In the genomic region with DNA sequence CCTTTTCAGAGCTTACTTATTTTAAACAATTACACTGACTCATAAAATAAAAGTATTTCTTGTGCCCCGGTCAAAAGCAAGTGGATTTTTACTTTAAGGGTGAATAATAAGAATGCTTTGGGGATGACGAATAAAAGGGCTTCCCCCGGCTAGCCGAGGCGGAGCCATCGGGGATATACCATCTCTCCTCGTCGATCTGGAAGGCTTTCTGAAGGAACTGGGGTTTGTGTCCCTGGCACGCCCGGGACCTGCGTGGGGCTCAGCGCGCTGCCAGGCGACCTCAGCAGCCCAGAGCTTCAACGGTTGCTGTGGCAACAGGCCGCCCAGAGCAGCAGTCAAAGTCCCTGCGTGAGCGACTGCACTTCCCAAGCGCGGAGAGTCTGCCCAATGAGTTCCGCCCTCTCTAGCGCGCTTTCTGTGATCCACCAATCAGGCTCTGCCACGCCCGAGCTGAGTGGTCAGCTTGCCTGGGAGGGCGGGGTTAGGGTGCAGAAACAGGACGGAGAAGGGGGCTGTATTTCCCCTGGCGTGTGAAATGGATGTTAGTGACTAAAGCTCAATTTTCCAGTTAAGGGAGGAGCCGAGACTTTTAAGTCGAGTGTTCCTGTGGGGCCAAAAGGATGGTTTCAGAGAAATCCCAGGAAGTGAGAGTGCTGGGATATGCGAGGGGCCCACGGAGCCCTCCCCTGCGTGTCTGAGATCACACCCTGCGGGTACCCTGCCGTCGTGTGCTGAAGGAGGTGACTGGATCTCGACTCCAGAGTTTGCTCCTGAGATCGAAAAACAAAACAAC, we compare ENCODE assay signal across 1 cellular context.
TF ChIP-seq lines count a peak whose summit lies in the region.

No MANE protein-coding gene starts in this region.

TF ChIP-seq in GM12878, 131 proteins besides CTCF, POLR2A, EP300 and RAD21 (continued from another document and continues in another):
- TF ChIP-seq, protein P1, sequence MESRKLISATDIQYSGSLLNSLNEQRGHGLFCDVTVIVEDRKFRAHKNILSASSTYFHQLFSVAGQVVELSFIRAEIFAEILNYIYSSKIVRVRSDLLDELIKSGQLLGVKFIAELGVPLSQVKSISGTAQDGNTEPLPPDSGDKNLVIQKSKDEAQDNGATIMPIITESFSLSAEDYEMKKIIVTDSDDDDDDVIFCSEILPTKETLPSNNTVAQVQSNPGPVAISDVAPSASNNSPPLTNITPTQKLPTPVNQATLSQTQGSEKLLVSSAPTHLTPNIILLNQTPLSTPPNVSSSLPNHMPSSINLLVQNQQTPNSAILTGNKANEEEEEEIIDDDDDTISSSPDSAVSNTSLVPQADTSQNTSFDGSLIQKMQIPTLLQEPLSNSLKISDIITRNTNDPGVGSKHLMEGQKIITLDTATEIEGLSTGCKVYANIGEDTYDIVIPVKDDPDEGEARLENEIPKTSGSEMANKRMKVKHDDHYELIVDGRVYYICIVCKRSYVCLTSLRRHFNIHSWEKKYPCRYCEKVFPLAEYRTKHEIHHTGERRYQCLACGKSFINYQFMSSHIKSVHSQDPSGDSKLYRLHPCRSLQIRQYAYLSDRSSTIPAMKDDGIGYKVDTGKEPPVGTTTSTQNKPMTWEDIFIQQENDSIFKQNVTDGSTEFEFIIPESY (IDR thresholded peaks at IDR 0.05) = no peak
- TF ChIP-seq, protein P2, sequence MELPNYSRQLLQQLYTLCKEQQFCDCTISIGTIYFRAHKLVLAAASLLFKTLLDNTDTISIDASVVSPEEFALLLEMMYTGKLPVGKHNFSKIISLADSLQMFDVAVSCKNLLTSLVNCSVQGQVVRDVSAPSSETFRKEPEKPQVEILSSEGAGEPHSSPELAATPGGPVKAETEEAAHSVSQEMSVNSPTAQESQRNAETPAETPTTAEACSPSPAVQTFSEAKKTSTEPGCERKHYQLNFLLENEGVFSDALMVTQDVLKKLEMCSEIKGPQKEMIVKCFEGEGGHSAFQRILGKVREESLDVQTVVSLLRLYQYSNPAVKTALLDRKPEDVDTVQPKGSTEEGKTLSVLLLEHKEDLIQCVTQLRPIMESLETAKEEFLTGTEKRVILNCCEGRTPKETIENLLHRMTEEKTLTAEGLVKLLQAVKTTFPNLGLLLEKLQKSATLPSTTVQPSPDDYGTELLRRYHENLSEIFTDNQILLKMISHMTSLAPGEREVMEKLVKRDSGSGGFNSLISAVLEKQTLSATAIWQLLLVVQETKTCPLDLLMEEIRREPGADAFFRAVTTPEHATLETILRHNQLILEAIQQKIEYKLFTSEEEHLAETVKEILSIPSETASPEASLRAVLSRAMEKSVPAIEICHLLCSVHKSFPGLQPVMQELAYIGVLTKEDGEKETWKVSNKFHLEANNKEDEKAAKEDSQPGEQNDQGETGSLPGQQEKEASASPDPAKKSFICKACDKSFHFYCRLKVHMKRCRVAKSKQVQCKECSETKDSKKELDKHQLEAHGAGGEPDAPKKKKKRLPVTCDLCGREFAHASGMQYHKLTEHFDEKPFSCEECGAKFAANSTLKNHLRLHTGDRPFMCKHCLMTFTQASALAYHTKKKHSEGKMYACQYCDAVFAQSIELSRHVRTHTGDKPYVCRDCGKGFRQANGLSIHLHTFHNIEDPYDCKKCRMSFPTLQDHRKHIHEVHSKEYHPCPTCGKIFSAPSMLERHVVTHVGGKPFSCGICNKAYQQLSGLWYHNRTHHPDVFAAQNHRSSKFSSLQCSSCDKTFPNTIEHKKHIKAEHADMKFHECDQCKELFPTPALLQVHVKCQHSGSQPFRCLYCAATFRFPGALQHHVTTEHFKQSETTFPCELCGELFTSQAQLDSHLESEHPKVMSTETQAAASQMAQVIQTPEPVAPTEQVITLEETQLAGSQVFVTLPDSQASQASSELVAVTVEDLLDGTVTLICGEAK (IDR thresholded peaks at IDR 0.05; ENCODE audit: borderline replicate concordance) = no peak; the same call in 1 of the 2 replicates
- TF ChIP-seq, protein P3, sequence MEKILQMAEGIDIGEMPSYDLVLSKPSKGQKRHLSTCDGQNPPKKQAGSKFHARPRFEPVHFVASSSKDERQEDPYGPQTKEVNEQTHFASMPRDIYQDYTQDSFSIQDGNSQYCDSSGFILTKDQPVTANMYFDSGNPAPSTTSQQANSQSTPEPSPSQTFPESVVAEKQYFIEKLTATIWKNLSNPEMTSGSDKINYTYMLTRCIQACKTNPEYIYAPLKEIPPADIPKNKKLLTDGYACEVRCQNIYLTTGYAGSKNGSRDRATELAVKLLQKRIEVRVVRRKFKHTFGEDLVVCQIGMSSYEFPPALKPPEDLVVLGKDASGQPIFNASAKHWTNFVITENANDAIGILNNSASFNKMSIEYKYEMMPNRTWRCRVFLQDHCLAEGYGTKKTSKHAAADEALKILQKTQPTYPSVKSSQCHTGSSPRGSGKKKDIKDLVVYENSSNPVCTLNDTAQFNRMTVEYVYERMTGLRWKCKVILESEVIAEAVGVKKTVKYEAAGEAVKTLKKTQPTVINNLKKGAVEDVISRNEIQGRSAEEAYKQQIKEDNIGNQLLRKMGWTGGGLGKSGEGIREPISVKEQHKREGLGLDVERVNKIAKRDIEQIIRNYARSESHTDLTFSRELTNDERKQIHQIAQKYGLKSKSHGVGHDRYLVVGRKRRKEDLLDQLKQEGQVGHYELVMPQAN (conservative IDR thresholded peaks at IDR 0.05) = peak; percentile 75
- TF ChIP-seq ESRRA (IDR thresholded peaks at IDR 0.05; ENCODE audit: low read length) (no peak), KLF5 (IDR thresholded peaks at IDR 0.05; ENCODE audit: partially characterized antibody) (peak; percentile 25), ZNF207 (IDR thresholded peaks at IDR 0.05; ENCODE audit: borderline replicate concordance) (no peak), MYC (IDR thresholded peaks at IDR 0.05; ENCODE audit: insufficient read depth, insufficient read length, insufficient replicate concordance, low read length, severe bottlenecking) (no peak), SMARCA5 (IDR thresholded peaks at IDR 0.05) (no peak), IKZF2 (IDR thresholded peaks at IDR 0.05) (peak; percentile 39 to 61), ZSCAN29 (IDR thresholded peaks at IDR 0.05) (no peak), SREBF2 (IDR thresholded peaks at IDR 0.05; ENCODE audit: low read length) (0 out of 2 replicates have a peak, but pooled peaks have one; percentile 23), KDM1A (IDR thresholded peaks at IDR 0.05; ENCODE audit: borderline replicate concordance) (no peak), RELA (IDR thresholded peaks at IDR 0.05; ENCODE audit: borderline replicate concordance, partially characterized antibody) (peak; percentile 27), NR2C2 (IDR thresholded peaks at IDR 0.05; ENCODE audit: borderline replicate concordance, control insufficient read depth, insufficient read length, low read depth) (no peak), MEF2B (IDR thresholded peaks at IDR 0.05; ENCODE audit: partially characterized antibody, poor library complexity, severe bottlenecking) (no peak), IRF4 (IDR thresholded peaks at IDR 0.05; ENCODE audit: low read depth, low read length) (0 out of 2 replicates have a peak, but pooled peaks have one; percentile 33), CREB1 (IDR thresholded peaks at IDR 0.05; ENCODE audit: low read depth) (peak; percentile 62; the same call in 1 of the 2 replicates), SIX5 (IDR thresholded peaks at IDR 0.05; ENCODE audit: low read depth, low read length, severe bottlenecking) (no peak), LARP7 (IDR thresholded peaks at IDR 0.05) (0 out of 2 replicates have a peak, but pooled peaks have one; percentile 28), PAX8 (IDR thresholded peaks at IDR 0.05) (no peak), NFIC (IDR thresholded peaks at IDR 0.05; ENCODE audit: low read depth, low read length) (no peak), RB1 (IDR thresholded peaks at IDR 0.05; ENCODE audit: borderline replicate concordance) (peak; percentile 91; the same call in 1 of the 2 replicates), BACH1 (IDR thresholded peaks at IDR 0.05; ENCODE audit: borderline replicate concordance) (peak; percentile 45; the same call in 1 of the 2 replicates), FOXK2 (IDR thresholded peaks at IDR 0.05) (no peak)
- TF ChIP-seq, protein P4, sequence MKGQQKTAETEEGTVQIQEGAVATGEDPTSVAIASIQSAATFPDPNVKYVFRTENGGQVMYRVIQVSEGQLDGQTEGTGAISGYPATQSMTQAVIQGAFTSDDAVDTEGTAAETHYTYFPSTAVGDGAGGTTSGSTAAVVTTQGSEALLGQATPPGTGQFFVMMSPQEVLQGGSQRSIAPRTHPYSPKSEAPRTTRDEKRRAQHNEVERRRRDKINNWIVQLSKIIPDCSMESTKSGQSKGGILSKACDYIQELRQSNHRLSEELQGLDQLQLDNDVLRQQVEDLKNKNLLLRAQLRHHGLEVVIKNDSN (IDR thresholded peaks at IDR 0.05; ENCODE audit: borderline replicate concordance, extremely low read length, insufficient read depth, low read depth, low read length) = no peak
- TF ChIP-seq, protein P5, sequence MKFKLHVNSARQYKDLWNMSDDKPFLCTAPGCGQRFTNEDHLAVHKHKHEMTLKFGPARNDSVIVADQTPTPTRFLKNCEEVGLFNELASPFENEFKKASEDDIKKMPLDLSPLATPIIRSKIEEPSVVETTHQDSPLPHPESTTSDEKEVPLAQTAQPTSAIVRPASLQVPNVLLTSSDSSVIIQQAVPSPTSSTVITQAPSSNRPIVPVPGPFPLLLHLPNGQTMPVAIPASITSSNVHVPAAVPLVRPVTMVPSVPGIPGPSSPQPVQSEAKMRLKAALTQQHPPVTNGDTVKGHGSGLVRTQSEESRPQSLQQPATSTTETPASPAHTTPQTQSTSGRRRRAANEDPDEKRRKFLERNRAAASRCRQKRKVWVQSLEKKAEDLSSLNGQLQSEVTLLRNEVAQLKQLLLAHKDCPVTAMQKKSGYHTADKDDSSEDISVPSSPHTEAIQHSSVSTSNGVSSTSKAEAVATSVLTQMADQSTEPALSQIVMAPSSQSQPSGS (IDR thresholded peaks at IDR 0.05; ENCODE audit: low read length) = no peak
- TF ChIP-seq, protein P6, sequence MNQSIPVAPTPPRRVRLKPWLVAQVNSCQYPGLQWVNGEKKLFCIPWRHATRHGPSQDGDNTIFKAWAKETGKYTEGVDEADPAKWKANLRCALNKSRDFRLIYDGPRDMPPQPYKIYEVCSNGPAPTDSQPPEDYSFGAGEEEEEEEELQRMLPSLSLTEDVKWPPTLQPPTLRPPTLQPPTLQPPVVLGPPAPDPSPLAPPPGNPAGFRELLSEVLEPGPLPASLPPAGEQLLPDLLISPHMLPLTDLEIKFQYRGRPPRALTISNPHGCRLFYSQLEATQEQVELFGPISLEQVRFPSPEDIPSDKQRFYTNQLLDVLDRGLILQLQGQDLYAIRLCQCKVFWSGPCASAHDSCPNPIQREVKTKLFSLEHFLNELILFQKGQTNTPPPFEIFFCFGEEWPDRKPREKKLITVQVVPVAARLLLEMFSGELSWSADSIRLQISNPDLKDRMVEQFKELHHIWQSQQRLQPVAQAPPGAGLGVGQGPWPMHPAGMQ (IDR thresholded peaks at IDR 0.05; ENCODE audit: borderline replicate concordance) = no peak
- TF ChIP-seq, protein P7, sequence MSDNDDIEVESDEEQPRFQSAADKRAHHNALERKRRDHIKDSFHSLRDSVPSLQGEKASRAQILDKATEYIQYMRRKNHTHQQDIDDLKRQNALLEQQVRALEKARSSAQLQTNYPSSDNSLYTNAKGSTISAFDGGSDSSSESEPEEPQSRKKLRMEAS (IDR thresholded peaks at IDR 0.05; ENCODE audit: low read depth, low read length) = peak; percentile 51; the same call in 1 of the 2 replicates
- TF ChIP-seq, protein P8, sequence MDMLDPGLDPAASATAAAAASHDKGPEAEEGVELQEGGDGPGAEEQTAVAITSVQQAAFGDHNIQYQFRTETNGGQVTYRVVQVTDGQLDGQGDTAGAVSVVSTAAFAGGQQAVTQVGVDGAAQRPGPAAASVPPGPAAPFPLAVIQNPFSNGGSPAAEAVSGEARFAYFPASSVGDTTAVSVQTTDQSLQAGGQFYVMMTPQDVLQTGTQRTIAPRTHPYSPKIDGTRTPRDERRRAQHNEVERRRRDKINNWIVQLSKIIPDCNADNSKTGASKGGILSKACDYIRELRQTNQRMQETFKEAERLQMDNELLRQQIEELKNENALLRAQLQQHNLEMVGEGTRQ (IDR thresholded peaks at IDR 0.05; ENCODE audit: borderline replicate concordance, low read depth, low read length) = no peak
- TF ChIP-seq, protein P9, sequence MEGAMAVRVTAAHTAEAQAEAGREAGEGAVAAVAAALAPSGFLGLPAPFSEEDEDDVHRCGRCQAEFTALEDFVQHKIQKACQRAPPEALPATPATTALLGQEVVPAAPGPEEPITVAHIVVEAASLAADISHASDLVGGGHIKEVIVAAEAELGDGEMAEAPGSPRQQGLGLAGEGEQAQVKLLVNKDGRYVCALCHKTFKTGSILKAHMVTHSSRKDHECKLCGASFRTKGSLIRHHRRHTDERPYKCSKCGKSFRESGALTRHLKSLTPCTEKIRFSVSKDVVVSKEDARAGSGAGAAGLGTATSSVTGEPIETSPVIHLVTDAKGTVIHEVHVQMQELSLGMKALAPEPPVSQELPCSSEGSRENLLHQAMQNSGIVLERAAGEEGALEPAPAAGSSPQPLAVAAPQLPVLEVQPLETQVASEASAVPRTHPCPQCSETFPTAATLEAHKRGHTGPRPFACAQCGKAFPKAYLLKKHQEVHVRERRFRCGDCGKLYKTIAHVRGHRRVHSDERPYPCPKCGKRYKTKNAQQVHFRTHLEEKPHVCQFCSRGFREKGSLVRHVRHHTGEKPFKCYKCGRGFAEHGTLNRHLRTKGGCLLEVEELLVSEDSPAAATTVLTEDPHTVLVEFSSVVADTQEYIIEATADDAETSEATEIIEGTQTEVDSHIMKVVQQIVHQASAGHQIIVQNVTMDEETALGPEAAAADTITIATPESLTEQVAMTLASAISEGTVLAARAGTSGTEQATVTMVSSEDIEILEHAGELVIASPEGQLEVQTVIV (IDR thresholded peaks at IDR 0.05; ENCODE audit: borderline replicate concordance, partially characterized antibody) = no peak
- TF ChIP-seq, protein P10, sequence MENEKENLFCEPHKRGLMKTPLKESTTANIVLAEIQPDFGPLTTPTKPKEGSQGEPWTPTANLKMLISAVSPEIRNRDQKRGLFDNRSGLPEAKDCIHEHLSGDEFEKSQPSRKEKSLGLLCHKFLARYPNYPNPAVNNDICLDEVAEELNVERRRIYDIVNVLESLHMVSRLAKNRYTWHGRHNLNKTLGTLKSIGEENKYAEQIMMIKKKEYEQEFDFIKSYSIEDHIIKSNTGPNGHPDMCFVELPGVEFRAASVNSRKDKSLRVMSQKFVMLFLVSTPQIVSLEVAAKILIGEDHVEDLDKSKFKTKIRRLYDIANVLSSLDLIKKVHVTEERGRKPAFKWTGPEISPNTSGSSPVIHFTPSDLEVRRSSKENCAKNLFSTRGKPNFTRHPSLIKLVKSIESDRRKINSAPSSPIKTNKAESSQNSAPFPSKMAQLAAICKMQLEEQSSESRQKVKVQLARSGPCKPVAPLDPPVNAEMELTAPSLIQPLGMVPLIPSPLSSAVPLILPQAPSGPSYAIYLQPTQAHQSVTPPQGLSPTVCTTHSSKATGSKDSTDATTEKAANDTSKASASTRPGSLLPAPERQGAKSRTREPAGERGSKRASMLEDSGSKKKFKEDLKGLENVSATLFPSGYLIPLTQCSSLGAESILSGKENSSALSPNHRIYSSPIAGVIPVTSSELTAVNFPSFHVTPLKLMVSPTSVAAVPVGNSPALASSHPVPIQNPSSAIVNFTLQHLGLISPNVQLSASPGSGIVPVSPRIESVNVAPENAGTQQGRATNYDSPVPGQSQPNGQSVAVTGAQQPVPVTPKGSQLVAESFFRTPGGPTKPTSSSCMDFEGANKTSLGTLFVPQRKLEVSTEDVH (IDR thresholded peaks at IDR 0.05; ENCODE audit: low read depth, partially characterized antibody) = no peak
- TF ChIP-seq, protein P11, sequence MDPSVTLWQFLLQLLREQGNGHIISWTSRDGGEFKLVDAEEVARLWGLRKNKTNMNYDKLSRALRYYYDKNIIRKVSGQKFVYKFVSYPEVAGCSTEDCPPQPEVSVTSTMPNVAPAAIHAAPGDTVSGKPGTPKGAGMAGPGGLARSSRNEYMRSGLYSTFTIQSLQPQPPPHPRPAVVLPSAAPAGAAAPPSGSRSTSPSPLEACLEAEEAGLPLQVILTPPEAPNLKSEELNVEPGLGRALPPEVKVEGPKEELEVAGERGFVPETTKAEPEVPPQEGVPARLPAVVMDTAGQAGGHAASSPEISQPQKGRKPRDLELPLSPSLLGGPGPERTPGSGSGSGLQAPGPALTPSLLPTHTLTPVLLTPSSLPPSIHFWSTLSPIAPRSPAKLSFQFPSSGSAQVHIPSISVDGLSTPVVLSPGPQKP (IDR thresholded peaks at IDR 0.05; ENCODE audit: low read depth, low read length) = 0 out of 2 replicates have a peak, but pooled peaks have one; percentile 30
